Comparison of ENCODE assay signal across 8 cellular contexts in the genomic region with DNA sequence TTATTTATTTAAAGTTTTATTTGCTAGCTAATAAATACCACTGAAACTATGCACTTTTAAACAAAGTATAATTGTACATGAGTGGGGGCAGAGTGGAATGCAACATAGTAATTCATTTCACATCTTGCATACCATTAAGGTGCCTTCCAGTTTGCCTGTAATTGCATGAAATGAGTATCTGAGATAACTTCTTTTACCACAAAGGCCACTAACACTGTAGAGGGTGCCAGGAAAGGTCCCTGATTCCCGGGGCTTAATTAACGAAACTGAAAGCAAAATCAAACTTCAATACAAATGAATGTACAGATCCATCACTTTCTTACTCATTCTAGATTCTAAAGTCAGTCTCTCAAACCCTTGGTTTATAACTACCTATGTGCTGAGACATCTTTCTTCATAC.
DNase-seq lines count a peak whose midpoint lies in the region; ATAC-seq and TF ChIP-seq lines count a peak whose summit lies in the region.

No MANE protein-coding gene starts in this region.

- no peak overlapping the region for H2AFZ ChIP-seq in Loucy (ENCODE audit: low read length)

- peak; percentile 1 for DNase-seq in NCI-H1092 treated with DMSO at 0.1 percent for 48 hours (lab: John Stamatoyannopoulos, UW)
- DNase-seq in NCI-H1092 (lab: John Stamatoyannopoulos, UW), result no peak
- DNase-seq in activated naive CD4-positive, alpha-beta T cell treated with anti-CD3 and anti-CD28 coated beads, Interleukin-2, amount 50 U/mL, for 16 hours, result peak; percentile 49
- no peak for DNase-seq in GDM1 (lab: John Stamatoyannopoulos, UW)

- ATAC-seq in GM21786 (IDR thresholded peaks at IDR 0.05; ENCODE audit: unreplicated experiment), result peak; percentile 33
- ATAC-seq in HG02840 (IDR thresholded peaks at IDR 0.05; ENCODE audit: low FRiP score, unreplicated experiment), result no peak

- no peaks in the 10 kb centered on the region for H3K27me3 ChIP-seq in Loucy (ENCODE audit: insufficient read depth, low read length, poor library complexity, severe bottlenecking)
- no peaks in the 10 kb centered on the region for H3K27me3 ChIP-seq in mucosa of rectum (ENCODE audit: control insufficient read depth in 2 of 2, insufficient read depth in 2 of 2, low read length in 2 of 2)

- H3K79me2 ChIP-seq in Loucy (ENCODE audit: insufficient read depth, low read length), result peaks cover 71% of the 10 kb centered on the region

- peak overlapping the region; percentile 86 for H3K4me2 ChIP-seq in Loucy (ENCODE audit: low read depth, low read length, poor library complexity, severe bottlenecking)

- H3K27ac ChIP-seq in mucosa of rectum (ENCODE audit: low read depth in 2 of 2, low read length in 2 of 2), result no peak overlapping the region

- H3K4me3 ChIP-seq in Loucy (ENCODE audit: low read length, poor library complexity, severe bottlenecking) (peak overlapping the region; percentile 84), mucosa of rectum (ENCODE audit: low read length in 2 of 2) (peak overlapping the region; percentile 95)

- H3F3A ChIP-seq in Loucy (ENCODE audit: low read depth), result peaks cover 3% of the 10 kb centered on the region; the same call in 1 of the 2 replicates

- H3K4me1 ChIP-seq in Loucy (ENCODE audit: insufficient read depth, low read length, poor library complexity, severe bottlenecking), result peaks cover 77% of the 10 kb centered on the region
- H3K4me1 ChIP-seq in mucosa of rectum (ENCODE audit: control insufficient read depth in 2 of 2, insufficient read depth in 2 of 2, low read length in 2 of 2), result peaks cover 3 to 21% of the 10 kb centered on the region in 2 donors

- H3K9me3 ChIP-seq in Loucy (ENCODE audit: insufficient read depth, low read depth, low read length), result no peaks in the 10 kb centered on the region
- H3K9me3 ChIP-seq in mucosa of rectum (ENCODE audit: control insufficient read depth in 2 of 2, low read length in 2 of 2), result no peaks in the 10 kb centered on the region

- H3K9me2 ChIP-seq in Loucy (replicated peaks; ENCODE audit: low read depth, low read length), result no peaks in the 10 kb centered on the region

- H4K20me1 ChIP-seq in Loucy (ENCODE audit: insufficient read depth, low read length, poor library complexity, severe bottlenecking), result peaks cover 65% of the 10 kb centered on the region

- H3K9ac ChIP-seq in Loucy (ENCODE audit: low read depth, low read length, poor library complexity, severe bottlenecking) (peak overlapping the region; percentile 95), mucosa of rectum (ENCODE audit: low read depth in 1 of 2, low read length in 2 of 2) (peak overlapping the region in 1 of 2 donors; percentile 38)

- no peak for TF ChIP-seq CTCF in Loucy (conservative IDR thresholded peaks at IDR 0.05; ENCODE audit: low read length)

- H3K36me3 ChIP-seq in Loucy (ENCODE audit: insufficient read depth, low read length), result no peaks in the 10 kb centered on the region
- H3K36me3 ChIP-seq in mucosa of rectum (ENCODE audit: control insufficient read depth in 2 of 2, insufficient read depth in 2 of 2, low read length in 2 of 2), result no peaks in the 10 kb centered on the region

Comparison
In these comparisons a context has a peak if more than half of its experiments do, and no peak if none do; other contexts are left out.
1. DNase-seq: peak in NCI-H1092 treated with DMSO at 0.1 percent for 48 hours (single experiment) and activated naive CD4-positive, alpha-beta T cell treated with anti-CD3 and anti-CD28 coated beads, Interleukin-2, amount 50 U/mL, for 16 hours (single experiment); none in NCI-H1092 (single experiment) and GDM1 (single experiment).